In genomic region chr5:179834120-179834519, GRCh38 we compare ENCODE assay signal across 24 cellular contexts.
"Had no signal": no experiment of that assay in that cellular context is flagged by ENCODE, and none has a peak within 500 bp of the region (broad histone marks: within the 10 kb centered on the region; RNA-seq: fewer than 3 reads in every experiment).

No MANE protein-coding gene starts in this region.

- ATAC-seq: activated CD4-positive, CD25-positive, alpha-beta regulatory T cell treated with anti-CD3 and anti-CD28 coated beads, Interleukin-2, amount 50 U/mL, for 24 hours; activated CD8-positive, alpha-beta memory T cell treated with anti-CD3 and anti-CD28 coated beads, Interleukin-2, amount 10 ng/mL, durations not matched to agents 7 days and 5 days; activated CD8-positive, alpha-beta T cell treated with anti-CD3 and anti-CD28 coated beads for 36 hours; effector memory CD8-positive, alpha-beta T cell; esophagus mucosa; stimulated activated naive CD8-positive, alpha-beta T cell treated with anti-CD3 and anti-CD28 coated beads, Interleukin-15, Interleukin-2, amounts not matched to agents 100 U/mL and 50 U/mL, for 24 hours had no signal

- H3K4me1 ChIP-seq: colonic mucosa, prostate gland had no signal

- H3K27me3 Mint-ChIP-seq: activated CD4-positive, alpha-beta T cell treated with anti-CD3 and anti-CD28 coated beads, Interleukin-2, amount 10 ng/mL, durations not matched to agents 24 days and 14 days; activated CD8-positive, alpha-beta memory T cell treated with anti-CD3 and anti-CD28 coated beads, Interleukin-2, amount 10 ng/mL, durations not matched to agents 7 days and 5 days; activated CD8-positive, alpha-beta T cell treated with anti-CD3 and anti-CD28 coated beads for 36 hours; activated naive CD4-positive, alpha-beta T cell treated with anti-CD3 and anti-CD28 coated beads, Interleukin-2, amount 50 U/mL, for 24 hours; effector memory CD8-positive, alpha-beta T cell had no signal

- H3K27ac Mint-ChIP-seq: activated CD4-positive, alpha-beta T cell treated with anti-CD3 and anti-CD28 coated beads, Interleukin-2, amount 10 ng/mL, durations not matched to agents 24 days and 14 days; activated CD8-positive, alpha-beta memory T cell treated with anti-CD3 and anti-CD28 coated beads, Interleukin-2, amount 10 ng/mL, durations not matched to agents 7 days and 5 days; activated T-helper 1 cell treated with anti-CD3 and anti-CD28 coated beads, Interleukin-12 subunit alpha, Interleukin-12 subunit beta, Interleukin-2, Interleukin-4 antibody, amounts not matched to agents 30 ng/mL and 10 ng/mL and 1 ng/mL, durations not matched to agents 14 hours and 24 hours and 36 hours had no signal

- FAIRE-seq: endothelial cell of umbilical vein had no signal

- DNase-seq: activated CD4-positive, alpha-beta T cell treated with anti-CD3 and anti-CD28 coated beads, Interleukin-2, amount 10 ng/mL, durations not matched to agents 24 days and 14 days; activated CD8-positive, alpha-beta memory T cell treated with anti-CD3 and anti-CD28 coated beads, Interleukin-2, amount 10 ng/mL, durations not matched to agents 7 days and 5 days; activated CD8-positive, alpha-beta T cell treated with anti-CD3 and anti-CD28 coated beads for 36 hours; activated gamma-delta T cell; activated T-cell treated with anti-CD3 and anti-CD28 coated beads for 4 hours; anterior cingulate cortex; colonic mucosa; effector memory CD8-positive, alpha-beta T cell; foreskin melanocyte; hippocampal formation; mesenchymal stem cell; stimulated activated CD4-positive, alpha-beta T cell treated with anti-CD3 and anti-CD28 coated beads, Interleukin-4, amount 100 ng/mL, for 24 hours; stimulated activated naive CD8-positive, alpha-beta T cell treated with anti-CD3 and anti-CD28 coated beads, Interleukin-15, Interleukin-2, amounts not matched to agents 100 U/mL and 50 U/mL, for 24 hours; SW 1271 had no signal

- H3K27ac ChIP-seq: colonic mucosa, prostate gland, right atrium auricular region, VCaP had no signal

- H3K4me1 Mint-ChIP-seq: brain had no signal

- H3K4me3 Mint-ChIP-seq: activated CD4-positive, alpha-beta T cell treated with anti-CD3 and anti-CD28 coated beads, Interleukin-2, amount 10 ng/mL, durations not matched to agents 24 days and 14 days; activated CD8-positive, alpha-beta memory T cell treated with anti-CD3 and anti-CD28 coated beads, Interleukin-2, amount 10 ng/mL, durations not matched to agents 7 days and 5 days; activated CD8-positive, alpha-beta T cell treated with anti-CD3 and anti-CD28 coated beads for 36 hours; activated naive CD4-positive, alpha-beta T cell treated with anti-CD3 and anti-CD28 coated beads, Interleukin-2, amount 50 U/mL, for 24 hours; activated T-helper 1 cell treated with anti-CD3 and anti-CD28 coated beads, Interleukin-12 subunit alpha, Interleukin-12 subunit beta, Interleukin-2, Interleukin-4 antibody, amounts not matched to agents 30 ng/mL and 10 ng/mL and 1 ng/mL, durations not matched to agents 14 hours and 24 hours and 36 hours; brain had no signal

- H3K4me3 ChIP-seq: colonic mucosa, dorsolateral prefrontal cortex, prostate gland, right atrium auricular region had no signal

- H3K9me3 Mint-ChIP-seq: activated CD4-positive, alpha-beta T cell treated with anti-CD3 and anti-CD28 coated beads, Interleukin-2, amount 10 ng/mL, durations not matched to agents 24 days and 14 days; activated CD8-positive, alpha-beta T cell treated with anti-CD3 and anti-CD28 coated beads for 36 hours; activated naive CD4-positive, alpha-beta T cell treated with anti-CD3 and anti-CD28 coated beads, Interleukin-2, amount 50 U/mL, for 24 hours; activated T-helper 1 cell treated with anti-CD3 and anti-CD28 coated beads, Interleukin-12 subunit alpha, Interleukin-12 subunit beta, Interleukin-2, Interleukin-4 antibody, amounts not matched to agents 30 ng/mL and 10 ng/mL and 1 ng/mL, durations not matched to agents 14 hours and 24 hours and 36 hours; effector memory CD8-positive, alpha-beta T cell had no signal

- H3K27me3 ChIP-seq: colonic mucosa, dorsolateral prefrontal cortex, right atrium auricular region had no signal

- H3K9me3 ChIP-seq: colonic mucosa, prostate gland, right atrium auricular region had no signal
